8 cellular contexts compared by ENCODE assay signal in the genomic region with DNA sequence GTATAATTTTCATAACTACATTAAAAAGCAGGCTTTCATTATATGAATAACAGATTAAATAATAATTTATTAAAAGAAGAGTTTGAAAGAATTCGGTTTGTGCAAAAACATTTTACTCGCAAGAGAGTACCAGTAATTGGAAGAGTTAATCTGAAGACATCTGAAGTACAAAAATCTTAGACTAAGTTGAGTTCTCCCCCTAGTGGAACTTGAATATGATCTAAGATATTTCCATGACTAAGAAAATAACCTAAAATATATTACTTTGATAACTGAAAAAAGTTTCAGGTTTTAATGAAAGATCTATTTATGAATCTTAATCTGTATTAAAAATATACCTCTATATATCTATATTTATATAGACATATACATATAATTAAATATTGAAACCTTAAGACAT.
DNase-seq lines count a peak whose midpoint lies in the region; ATAC-seq and TF ChIP-seq lines count a peak whose summit lies in the region.

No MANE protein-coding gene starts in this region.

- H3K9me3 ChIP-seq in effector memory CD4-positive, alpha-beta T cell (ENCODE audit: control insufficient read depth, low read length) = no peaks in the 10 kb centered on the region
- H3K9me3 ChIP-seq in testis (no peaks in the 10 kb centered on the region), vagina (no peaks in the 10 kb centered on the region)

- TF ChIP-seq CTCF in fibroblast of pulmonary artery (IDR thresholded peaks at IDR 0.05; ENCODE audit: low read length, missing control alignments) (peak; percentile 48), testis (IDR thresholded peaks at IDR 0.05) (peak in 1 of 3 experiments; percentile 24), vagina (IDR thresholded peaks at IDR 0.05) (peak in 1 of 3 experiments; percentile 7)

- intact Hi-C loops in testis (cut with DNase I; ENCODE audit: low total_unique reads) (no loop called here), vagina (cut with DNase I) (no loop called here)

- DNase-seq in AG20443 (ENCODE audit: low spot score) (peak; percentile 20), GM19238 (ENCODE audit: insufficient read length, low spot score) (peak; percentile 9), OCI-M1 (lab: John Stamatoyannopoulos, UW) (peak; percentile 78), fibroblast of pulmonary artery (ENCODE audit: low read depth) (peak; percentile 68), testis (no peak), vagina (ENCODE audit: extremely low spot score in 2 of 2) (no peak)
- DNase-seq in effector memory CD4-positive, alpha-beta T cell = no peak

- TF ChIP-seq POLR2A in testis (IDR thresholded peaks at IDR 0.05) = no peak
- no peak for TF ChIP-seq POLR2A in vagina (IDR thresholded peaks at IDR 0.05)

- H3K4me3 ChIP-seq in fibroblast of pulmonary artery (replicated peaks; ENCODE audit: low read depth, low read length) (no peak overlapping the region), testis (no peak overlapping the region), vagina (no peak overlapping the region)
- H3K4me3 ChIP-seq in effector memory CD4-positive, alpha-beta T cell (ENCODE audit: insufficient read depth, low read depth, low read length, poor library complexity, severe bottlenecking) = no peak overlapping the region

- H3K4me1 ChIP-seq in effector memory CD4-positive, alpha-beta T cell (ENCODE audit: control insufficient read depth, insufficient read depth, low read length, poor library complexity, severe bottlenecking) = no peaks in the 10 kb centered on the region
- H3K4me1 ChIP-seq in testis (no peaks in the 10 kb centered on the region), vagina (no peaks in the 10 kb centered on the region)

- no peaks in the 10 kb centered on the region for H3K27me3 ChIP-seq in effector memory CD4-positive, alpha-beta T cell (replicated peaks; ENCODE audit: control insufficient read depth, insufficient read depth, low read length, poor library complexity, severe bottlenecking)
- H3K27me3 ChIP-seq in testis (no peaks in the 10 kb centered on the region), vagina (no peaks in the 10 kb centered on the region)

- no peak overlapping the region for H3K27ac ChIP-seq in effector memory CD4-positive, alpha-beta T cell (ENCODE audit: insufficient read depth, low read length, poor library complexity, severe bottlenecking)
- H3K27ac ChIP-seq in testis = no peak overlapping the region
- H3K27ac ChIP-seq in vagina = no peak overlapping the region

- no peaks in the 10 kb centered on the region for H3K36me3 ChIP-seq in effector memory CD4-positive, alpha-beta T cell (ENCODE audit: control insufficient read depth, insufficient read depth, low read length)
- H3K36me3 ChIP-seq in testis (ENCODE audit: low read depth, missing control alignments) (no peaks in the 10 kb centered on the region), vagina (no peaks in the 10 kb centered on the region)

- WGBS in testis, 2 donors = 63 to 66% methylated on average over 2 of the region's 2 CpGs

- ATAC-seq in GM21717 (IDR thresholded peaks at IDR 0.05; ENCODE audit: unreplicated experiment) = no peak

Comparison
In these comparisons a context has a peak if more than half of its experiments do, and no peak if none do; other contexts are left out.
1. DNase-seq: peak in AG20443 (single experiment), GM19238 (single experiment), OCI-M1 (single experiment) and fibroblast of pulmonary artery (single experiment); none in effector memory CD4-positive, alpha-beta T cell (0 of 3), testis (single experiment) and vagina (0 of 2).